ENCODE assay signal across 22 cellular contexts in genomic region chr2:31762085-31762484, GRCh38.
DNase-seq lines count a peak whose midpoint lies in the region; ATAC-seq, FAIRE-seq and TF ChIP-seq lines count a peak whose summit lies in the region.
"Had no signal": no experiment of that assay in that cellular context is flagged by ENCODE, and none has a peak within 500 bp of the region (broad histone marks: within the 10 kb centered on the region; RNA-seq: fewer than 3 reads in every experiment).

No MANE protein-coding gene starts in this region.

- in situ Hi-C loops in GM13976 (cut with MboI; ENCODE audit: low sequenced_read_pairs, unreplicated experiment): no loop called here

- no peaks in the 10 kb centered on the region for H3K9me3 ChIP-seq in PC-3 (ENCODE audit: low read length)
- H3K9me3 ChIP-seq: ovary, SJCRH30, transverse colon had no signal

- H3K4me2 ChIP-seq in PC-3 (ENCODE audit: low read length) (no peak overlapping the region), mesendoderm (ENCODE audit: low read length) (no peak overlapping the region)

- no peak overlapping the region for H3K23ac ChIP-seq in mesendoderm (ENCODE audit: low read length)

- BruUV-seq in PC-3 (replicated peaks; lab: Mats Ljungman, UMichigan): no TSS peak

- no peak overlapping the region for H2BK120ac ChIP-seq in mesendoderm (ENCODE audit: low read depth, low read length)

- no peak overlapping the region for H4K5ac ChIP-seq in mesendoderm (ENCODE audit: low read length)

- no peaks in the 10 kb centered on the region for H3K79me2 ChIP-seq in PC-3 (ENCODE audit: low read length)
- no peaks in the 10 kb centered on the region for H3K79me2 ChIP-seq in mesendoderm (ENCODE audit: control insufficient read depth, insufficient read depth, low read length)

- no peak overlapping the region for H3K4ac ChIP-seq in mesendoderm (ENCODE audit: low read depth, low read length)

- H3K27me3 ChIP-seq in PC-3 (ENCODE audit: low read length) (no peaks in the 10 kb centered on the region; the same call in 1 of the 2 replicates), bronchial epithelial cell (ENCODE audit: control insufficient read depth, insufficient read depth, low read length) (no peaks in the 10 kb centered on the region), mesendoderm (ENCODE audit: insufficient read depth, low read length, poor library complexity) (no peaks in the 10 kb centered on the region)
- H3K27me3 ChIP-seq: dorsolateral prefrontal cortex, gastroesophageal sphincter, ovary, SJCRH30, transverse colon had no signal

- no peak overlapping the region for H2AFZ ChIP-seq in PC-3 (ENCODE audit: low read length)

- no peak for DNase-seq in GM13976 (ENCODE audit: low spot score)
- DNase-seq in PC-3: peak; percentile 14
- DNase-seq in bronchial epithelial cell (ENCODE audit: low read depth): peak; percentile 5
- DNase-seq in mesendoderm: peak; percentile 3
- DNase-seq in NCI-H1436 treated with DMSO at 0.1 percent for 48 hours (lab: John Stamatoyannopoulos, UW): no peak
- no peak for DNase-seq in GOT3 (lab: John Stamatoyannopoulos, UW)
- no peak for DNase-seq in islet precursor cell
- DNase-seq: activated CD4-positive, alpha-beta T cell treated with anti-CD3 and anti-CD28 coated beads, Interleukin-2, amount 50 U/mL, for 48 hours; activated naive CD4-positive, alpha-beta T cell; CD4-positive, alpha-beta T cell; dorsolateral prefrontal cortex; left cardiac atrium; NCI-H1417; NCI-H2029 treated with DMSO at 0.1 percent for 48 hours; ovary; SJCRH30; T-cell; transverse colon had no signal

- no CpG with 5 or more reads among the region's 2 CpGs for WGBS in mesendoderm (ENCODE audit: extremely low coverage, insufficient coverage, low lambda C conversion rate)

- no peak for FAIRE-seq in bronchial epithelial cell (lab: Jason Lieb, UNC)
- FAIRE-seq: H1, RCC 7860 had no signal

- H3K36me3 ChIP-seq in PC-3 (ENCODE audit: low read depth, low read length) (no peaks in the 10 kb centered on the region), bronchial epithelial cell (ENCODE audit: control insufficient read depth, insufficient read depth, low read length) (no peaks in the 10 kb centered on the region), mesendoderm (ENCODE audit: control insufficient read depth, insufficient read depth, low read length) (no peaks in the 10 kb centered on the region)
- H3K36me3 ChIP-seq: gastroesophageal sphincter, ovary, SJCRH30, transverse colon had no signal

- H2BK5ac ChIP-seq in mesendoderm (ENCODE audit: low read length): no peak overlapping the region

- no peaks in the 10 kb centered on the region for H3K79me1 ChIP-seq in mesendoderm (ENCODE audit: low read length)

- H3K56ac ChIP-seq in mesendoderm (ENCODE audit: low read length): no peak overlapping the region

- no peak overlapping the region for H3K18ac ChIP-seq in mesendoderm (ENCODE audit: low read length)

- ATAC-seq in PC-3: peak; percentile 38; the same call in 1 of the 2 replicates
- ATAC-seq: gastroesophageal sphincter; left cardiac atrium; stimulated activated effector memory CD8-positive, alpha-beta T cell treated with anti-CD3 and anti-CD28 coated beads, Interleukin-12 subunit alpha, Interleukin-12 subunit beta, amount 100 ng/mL, for 72 hours; T-cell had no signal

- H3K9ac ChIP-seq in PC-3 (ENCODE audit: low read length): no peak overlapping the region
- no peak overlapping the region for H3K9ac ChIP-seq in mesendoderm (ENCODE audit: low read length)

- TF ChIP-seq CTCF in GM13976 (IDR thresholded peaks at IDR 0.05; ENCODE audit: borderline replicate concordance, control extremely low read depth, extremely low read depth, insufficient read depth, missing control alignments) (peak; percentile 7), PC-3 (conservative IDR thresholded peaks at IDR 0.05; ENCODE audit: low read depth, low read length) (no peak; the same call in 1 of the 2 replicates), bronchial epithelial cell (IDR thresholded peaks at IDR 0.05; ENCODE audit: insufficient read depth, low read length, severe bottlenecking) (peak; percentile 24)

- H3K27ac ChIP-seq in PC-3 (ENCODE audit: low read length) (no peak overlapping the region), mesendoderm (ENCODE audit: low read depth, low read length) (no peak overlapping the region)
- H3K27ac ChIP-seq: dorsolateral prefrontal cortex, gastroesophageal sphincter, ovary, SJCRH30, transverse colon had no signal

- H3K4me1 ChIP-seq in PC-3 (ENCODE audit: insufficient read depth, low read length) (peaks cover 7% of the 10 kb centered on the region), mesendoderm (ENCODE audit: control insufficient read depth, low read depth, low read length) (no peaks in the 10 kb centered on the region)
- H3K4me1 ChIP-seq: gastroesophageal sphincter, SJCRH30, transverse colon had no signal

- no peak overlapping the region for H2AK5ac ChIP-seq in mesendoderm (ENCODE audit: low read length)

- no peak overlapping the region for H2BK15ac ChIP-seq in mesendoderm (replicated peaks; ENCODE audit: low read depth)

- H4K8ac ChIP-seq in mesendoderm (ENCODE audit: low read depth, low read length): no peak overlapping the region

- CTCF ChIA-PET in PC-3 (lab: Charles Lee): no interaction called here

- intact Hi-C loops in PC-3 (cut with micrococcal nuclease): no loop called here

- POLR2A ChIA-PET in PC-3 (lab: Charles Lee; ENCODE audit: unreplicated experiment): no interaction called here

- H3F3A ChIP-seq in PC-3 (ENCODE audit: low read length, unreplicated experiment): no peaks in the 10 kb centered on the region

- no peaks in the 10 kb centered on the region for H4K20me1 ChIP-seq in PC-3 (ENCODE audit: low read length)

- no peaks in the 10 kb centered on the region for H3K9me2 ChIP-seq in PC-3 (replicated peaks; ENCODE audit: low read length)

- H3K4me3 ChIP-seq in PC-3 (ENCODE audit: low read length) (no peak overlapping the region), bronchial epithelial cell (ENCODE audit: low read depth, low read length) (no peak overlapping the region), mesendoderm (ENCODE audit: low read length) (no peak overlapping the region)
- H3K4me3 ChIP-seq: dorsolateral prefrontal cortex, gastroesophageal sphincter, ovary, SJCRH30, transverse colon had no signal

Comparison
In these comparisons a context has a peak if more than half of its experiments do, and no peak if none do; other contexts are left out.
1. DNase-seq: peak in PC-3 (single experiment), bronchial epithelial cell (single experiment) and mesendoderm (single experiment); none in GM13976 (single experiment), NCI-H1436 treated with DMSO at 0.1 percent for 48 hours (single experiment), GOT3 (single experiment) and islet precursor cell (single experiment).